In the genomic region with DNA sequence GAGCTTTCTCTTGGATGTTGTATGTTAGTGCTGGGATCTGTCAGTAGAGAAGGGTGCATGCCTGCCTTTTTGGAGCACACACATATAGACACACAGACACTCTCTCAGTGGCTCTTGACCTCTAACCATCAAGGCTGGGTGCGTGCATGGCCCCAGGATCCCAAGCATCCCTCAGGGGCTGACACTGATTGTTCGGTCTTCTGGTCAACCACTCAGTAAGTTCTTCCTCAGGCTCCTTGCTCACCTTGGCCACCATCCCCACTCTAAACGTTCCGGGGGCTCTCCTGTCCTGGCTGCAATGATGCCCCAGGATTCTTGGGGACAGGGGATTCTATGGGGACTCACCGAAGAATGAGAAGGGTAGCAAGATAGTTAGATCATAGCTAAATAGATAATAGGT, we compare ENCODE assay signal across 21 cellular contexts.
"Had no signal": no experiment of that assay in that cellular context is flagged by ENCODE, and none has a peak within 500 bp of the region (broad histone marks: within the 10 kb centered on the region; RNA-seq: fewer than 3 reads in every experiment).

No MANE protein-coding gene starts in this region.

- H3K27ac ChIP-seq: left lung, lower lobe of right lung, neutrophil, ovary, prostate gland, right lobe of liver, suprapubic skin, thoracic aorta, tibial artery, upper lobe of right lung had no signal

- H3K4me3 ChIP-seq: left lung, lower lobe of right lung, ovary, prostate gland, right lobe of liver, suprapubic skin, thoracic aorta, tibial artery, upper lobe of right lung had no signal

- ATAC-seq: left colon; left lung; lower lobe of right lung; naive thymus-derived CD8-positive, alpha-beta T cell; right lobe of liver; stimulated activated effector memory CD8-positive, alpha-beta T cell treated with anti-CD3 and anti-CD28 coated beads, Interleukin-12 subunit alpha, Interleukin-12 subunit beta, amount 100 ng/mL, for 72 hours; upper lobe of right lung had no signal

- H3K36me3 ChIP-seq: left lung, lower lobe of right lung, neutrophil, ovary, prostate gland, right lobe of liver, suprapubic skin, thoracic aorta, tibial artery, upper lobe of right lung had no signal

- H3K9me3 ChIP-seq: left lung, lower lobe of right lung, neutrophil, ovary, prostate gland, right lobe of liver, thoracic aorta, upper lobe of right lung had no signal

- H3K27me3 ChIP-seq: ovary, right lobe of liver, suprapubic skin, tibial artery, upper lobe of right lung had no signal

- DNase-seq: hippocampal formation; kidney; left colon; left lung; lower lobe of right lung; mammary epithelial cell; mesenchymal stem cell; naive thymus-derived CD8-positive, alpha-beta T cell; occipital lobe; ovary; right lobe of liver; stimulated activated CD4-positive, alpha-beta T cell treated with anti-CD3 and anti-CD28 coated beads, Interleukin-4, amount 100 ng/mL, for 24 hours; stimulated activated naive CD4-positive, alpha-beta T cell; tibial artery; trophoblast cell; upper lobe of right lung had no signal

- H3K4me1 ChIP-seq: left lung, lower lobe of right lung, prostate gland, right lobe of liver, suprapubic skin, tibial artery, upper lobe of right lung had no signal
